24 cellular contexts compared by ENCODE assay signal in the genomic region with DNA sequence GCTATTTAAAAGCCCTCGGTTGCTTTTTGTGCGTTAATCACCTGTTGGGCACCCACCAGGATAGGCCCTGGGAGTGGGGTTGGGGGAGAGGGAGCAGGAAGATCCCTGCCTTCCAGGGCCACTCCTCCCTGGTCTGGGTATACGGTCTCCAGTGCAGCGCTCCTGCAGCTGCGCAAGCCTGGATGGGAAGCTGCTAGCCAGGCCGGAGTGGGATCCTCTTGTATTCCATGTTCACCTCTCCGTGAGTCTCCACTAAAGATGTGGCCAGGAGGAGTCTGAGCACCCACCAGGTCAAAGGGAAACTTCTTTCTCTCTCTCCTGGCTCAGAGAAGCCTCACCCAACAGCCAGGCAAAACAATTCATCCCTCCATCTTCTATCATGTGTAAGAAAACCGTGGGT.
"Had no signal": no experiment of that assay in that cellular context is flagged by ENCODE, and none has a peak within 500 bp of the region (broad histone marks: within the 10 kb centered on the region; RNA-seq: fewer than 3 reads in every experiment).

No MANE protein-coding gene starts in this region.

- ATAC-seq: activated naive CD4-positive, alpha-beta T cell treated with anti-CD3 and anti-CD28 coated beads, Interleukin-2, amount 50 U/mL, for 72 hours; activated naive CD8-positive, alpha-beta T cell treated with anti-CD3 and anti-CD28 coated beads, Interleukin-2, amount 50 U/mL, for 24 hours; body of pancreas; T-cell had no signal

- H3K4me1 ChIP-seq: ascending aorta had no signal

- H3K27ac ChIP-seq: ascending aorta, body of pancreas had no signal

- DNase-seq: activated B cell treated with CpG ODN at 0.5 μM for 24 hours; activated CD4-positive, alpha-beta T cell treated with anti-CD3 and anti-CD28 coated beads for 1 hour; activated CD4-positive, alpha-beta T cell treated with anti-CD3 and anti-CD28 coated beads, Interleukin-2, amount 10 ng/mL, durations not matched to agents 24 days and 14 days; activated CD4-positive, alpha-beta T cell treated with anti-CD3 and anti-CD28 coated beads, Interleukin-2, amount 50 U/mL, for 48 hours; activated naive CD4-positive, alpha-beta T cell treated with Interleukin-2 at 50 U/mL for 16 hours; activated naive CD8-positive, alpha-beta T cell treated with anti-CD3 and anti-CD28 coated beads, Interleukin-2, amount 50 U/mL, for 24 hours; activated T-cell treated with anti-CD3 and anti-CD28 coated beads, Interleukin-2, amount 50 U/mL, for 1 hour; amniotic stem cell; body of pancreas; KG1; NCI-H1092; NCI-H1417 treated with DMSO at 0.1 percent for 48 hours; NCI-H1694; NCI-H2029; NCI-H345; NCI-H510A; NCI-H526 treated with DMSO at 0.1 percent for 48 hours; NCI-H82; SIG-M5; T-cell; T-helper 2 cell; T1000 had no signal

- H3K4me3 ChIP-seq: ascending aorta, body of pancreas had no signal

- H3K36me3 ChIP-seq: ascending aorta had no signal

- H3K9me3 ChIP-seq: ascending aorta, body of pancreas had no signal

- H3K27me3 ChIP-seq: ascending aorta, body of pancreas had no signal
